In genomic region chr19:4065430-4066175, GRCh38 we compare ENCODE assay signal across 8 cellular contexts. TPM values are rescaled to one million over a fixed set of nuclear protein-coding genes. Genes with fewer than 3 reads are reported as not detected.
DNase-seq lines count a peak whose midpoint lies in the region; TF ChIP-seq lines count a peak whose summit lies in the region.

No MANE protein-coding gene starts in this region.

- no peak overlapping the region for H2BK15ac ChIP-seq in H9 (ENCODE audit: low read depth, low read length)

- H3K79me1 ChIP-seq in H9 (ENCODE audit: insufficient read depth, low read depth, low read length, poor library complexity, severe bottlenecking), result peaks cover 6% of the 10 kb centered on the region

- H3K18ac ChIP-seq in H9 (ENCODE audit: insufficient read length, low read depth, low read length), result no peak overlapping the region

- H3K36me3 ChIP-seq in MG63, result peaks cover 17% of the 10 kb centered on the region
- peaks cover 6% of the 10 kb centered on the region for H3K36me3 ChIP-seq in neutrophil

- no peaks in the 10 kb centered on the region; the same call in 1 of the 2 replicates for H3K4me1 ChIP-seq in H9 (ENCODE audit: insufficient read depth, low read length)
- H3K4me1 ChIP-seq in neutrophil (ENCODE audit: control insufficient read depth in 1 of 2, insufficient read depth in 1 of 2, low read depth in 1 of 2, low read length in 1 of 2), result peaks cover 59 to 70% of the 10 kb centered on the region in 2 experiments

- no peak overlapping the region for H4K91ac ChIP-seq in H9 (ENCODE audit: insufficient read length, low read depth, low read length)

- peak overlapping the region; percentile 56 to 72 for H3K4me3 Mint-ChIP-seq in H9

- no peak overlapping the region for H3T11ph ChIP-seq in H9 (ENCODE audit: low read length)

- no peak overlapping the region for H3K14ac ChIP-seq in H9 (ENCODE audit: insufficient read depth, low read length)

- H2BK20ac ChIP-seq in H9 (ENCODE audit: low read depth, low read length, poor library complexity, severe bottlenecking), result no peak overlapping the region

- no CpG with 5 or more reads among the region's 98 CpGs for WGBS in H9 (ENCODE audit: extremely low coverage, insufficient read length, low lambda C conversion rate)

- H3K56ac ChIP-seq in H9 (ENCODE audit: insufficient read length, low read depth, low read length), result no peak overlapping the region

- no peaks in the 10 kb centered on the region for H3K9me3 ChIP-seq in H9 (ENCODE audit: control insufficient read depth, low read depth, low read length)
- no peaks in the 10 kb centered on the region for H3K9me3 ChIP-seq in MG63
- H3K9me3 ChIP-seq in neutrophil, result no peaks in the 10 kb centered on the region

- H3K4me3 ChIP-seq in MG63 (no peak overlapping the region), fibroblast of the aortic adventitia (ENCODE audit: low read depth, low read length) (peak overlapping the region; percentile 77), neutrophil (ENCODE audit: low read depth in 1 of 2, low read length in 1 of 2) (peak overlapping the region; percentile 76 to 88)

- in situ Hi-C loops in G401 (cut with HindIII; ENCODE audit: low sequenced_read_pairs), result loop anchor here (10.0 kb wide), 1 partner anchor 69 kb away; no protein-coding TSS in a partner anchor

- H3K79me2 ChIP-seq in H9 (ENCODE audit: insufficient read depth, low read length), result peaks cover 27% of the 10 kb centered on the region; the same call in 1 of the 2 replicates

- H2BK5ac ChIP-seq in H9 (ENCODE audit: insufficient read length, low read length), result no peak overlapping the region

- peaks cover 15% of the 10 kb centered on the region for H3K23me2 ChIP-seq in H9 (ENCODE audit: insufficient read length, low read depth, low read length, poor library complexity, severe bottlenecking)

- peaks cover 3% of the 10 kb centered on the region for H4K20me1 ChIP-seq in H9 (ENCODE audit: control insufficient read depth, insufficient read depth, insufficient read length)

- no peak overlapping the region for H3K4ac ChIP-seq in H9 (ENCODE audit: low read depth, low read length)

- no peak overlapping the region for H2AK5ac ChIP-seq in H9 (ENCODE audit: insufficient read length, low read length)

- peak; percentile 96 for DNase-seq in G401 (ENCODE audit: low spot score)
- DNase-seq in H9, result peak; percentile 97
- DNase-seq in MG63, result peak; percentile 94
- DNase-seq in SHP77 (lab: John Stamatoyannopoulos, UW), result peak; percentile 82 to 92
- peak; percentile 99 for DNase-seq in activated effector memory CD4-positive, alpha-beta T cell treated with anti-CD3 and anti-CD28 coated beads, Interleukin-2, amount 50 U/mL, for 16 hours
- DNase-seq in fibroblast of the aortic adventitia (ENCODE audit: low read depth), result peak; percentile 97
- DNase-seq in substantia nigra (lab: John Stamatoyannopoulos, UW), result peak; percentile 57 to 99 (median 94)

- no peak overlapping the region for H3K23ac ChIP-seq in H9 (ENCODE audit: insufficient read length, low read depth, low read length)

- H3K27me3 ChIP-seq in H9 (ENCODE audit: insufficient read depth, low read length) (peaks cover 10% of the 10 kb centered on the region; the same call in 1 of the 2 replicates), MG63 (no peaks in the 10 kb centered on the region), neutrophil (no peaks in the 10 kb centered on the region)

- no peak overlapping the region for H2AFZ ChIP-seq in H9 (ENCODE audit: low read length)

- no peak for TF ChIP-seq CTCF in H9 (conservative IDR thresholded peaks at IDR 0.05)
- TF ChIP-seq CTCF in fibroblast of the aortic adventitia (IDR thresholded peaks at IDR 0.05; ENCODE audit: insufficient read depth, low read length), result no peak
- no peak for TF ChIP-seq CTCF in neutrophil (IDR thresholded peaks at IDR 0.05)

- H4K8ac ChIP-seq in H9 (replicated peaks; ENCODE audit: insufficient read length, low read depth, low read length), result no peak overlapping the region

- H3K36me3 Mint-ChIP-seq in H9 (ENCODE audit: insufficient read depth in 1 of 3, low read depth in 3 of 3), result peaks cover 0 to 7% (median 4%) of the 10 kb centered on the region in 3 experiments; a peak in 2 of 7 replicates

- H3K4me1 Mint-ChIP-seq in H9, result peaks cover 8 to 24% of the 10 kb centered on the region in 2 experiments

- no peak overlapping the region for H3K27ac Mint-ChIP-seq in H9

- H3K27ac ChIP-seq in H9 (ENCODE audit: insufficient read length, low read depth, low read length), result no peak overlapping the region
- peak overlapping the region; percentile 95 for H3K27ac ChIP-seq in neutrophil
- H3K27ac ChIP-seq in substantia nigra (ENCODE audit: low read depth, low read length, poor library complexity, severe bottlenecking), result peak overlapping the region; percentile 95

- no peaks in the 10 kb centered on the region; a peak in 2 of 5 replicates for H3K9me3 Mint-ChIP-seq in H9

- H3K9ac ChIP-seq in H9 (ENCODE audit: extremely low read depth, insufficient read length, low read length), result no peak overlapping the region

- no peak overlapping the region for H4K5ac ChIP-seq in H9 (ENCODE audit: insufficient read length, low read depth, low read length)

- peak overlapping the region; percentile 17 for H3K4me2 ChIP-seq in H9 (ENCODE audit: insufficient read depth, insufficient read length, low read length)

- H2BK120ac ChIP-seq in H9 (ENCODE audit: low read depth, low read length, poor library complexity, severe bottlenecking), result no peak overlapping the region

- peaks cover 29% of the 10 kb centered on the region for H3K27me3 Mint-ChIP-seq in H9 (ENCODE audit: low read depth)

- H2BK12ac ChIP-seq in H9 (ENCODE audit: insufficient read length, low read depth, low read length), result no peak overlapping the region

RNA-seq across cellular contexts. Expression of gene ZBTB7A, which starts 1.1 kb away (rescaled TPM):
- total RNA-seq in G401 (2014; rRNA removed; shearing (Covaris generic)), result 12.8 and 13.3 TPM in 2 replicates
- total RNA-seq in H9 (2021) (22.8 and 24.9 TPM in 2 replicates), fibroblast of the aortic adventitia (ENCODE audit: low replicate concordance) (23.5 and 31.6 TPM in 2 replicates)
- total RNA-seq in MG63 (2014; rRNA removed; shearing (Covaris generic); ENCODE audit: low replicate concordance), result 7.8 and 8.7 TPM in 2 replicates

RNA-seq across cellular contexts. Expression of gene PIAS4, which starts 58.1 kb away (rescaled TPM):
- total RNA-seq in G401 (2014; rRNA removed; shearing (Covaris generic)), result 24.7 and 45.7 TPM in 2 replicates
- 52.0 and 59.4 TPM in 2 replicates for total RNA-seq in H9 (2021)
- total RNA-seq in MG63 (2014; rRNA removed; shearing (Covaris generic); ENCODE audit: low replicate concordance), result 7.4 and 10.4 TPM in 2 replicates
- 21.5 and 23.8 TPM in 2 replicates for total RNA-seq in fibroblast of the aortic adventitia (ENCODE audit: low replicate concordance)

RNA-seq across cellular contexts. Expression of gene MAP2K2, which starts 58.3 kb away (rescaled TPM):
- 370 and 376 TPM in 2 replicates for total RNA-seq in G401 (2014; rRNA removed; shearing (Covaris generic))
- total RNA-seq in H9 (2021), result 167 and 169 TPM in 2 replicates
- total RNA-seq in MG63 (2014; rRNA removed; shearing (Covaris generic); ENCODE audit: low replicate concordance), result 115 and 216 TPM in 2 replicates
- 177 and 215 TPM in 2 replicates for total RNA-seq in fibroblast of the aortic adventitia (ENCODE audit: low replicate concordance)
